ENCODE assay signal across 13 cellular contexts in genomic region chr5:159210846-159211245, GRCh38. TPM values are rescaled to one million over a fixed set of nuclear protein-coding genes. Genes with fewer than 3 reads are reported as not detected.
A peak's percentile ranks its signal among the peaks of the same experiment; 100 is the strongest.
DNase-seq lines count a peak whose midpoint lies in the region; ATAC-seq, FAIRE-seq and TF ChIP-seq lines count a peak whose summit lies in the region.
"Had no signal": no experiment of that assay in that cellular context is flagged by ENCODE, and none has a peak within 500 bp of the region (broad histone marks: within the 10 kb centered on the region; RNA-seq: fewer than 3 reads in every experiment).

No MANE protein-coding gene starts in this region.

- no peak overlapping the region for H3K27ac ChIP-seq in endothelial cell of umbilical vein (ENCODE audit: insufficient read depth, low read depth, low read length)
- H3K27ac ChIP-seq: psoas muscle, thoracic aorta had no signal

- peak overlapping the region; percentile 93 for H3K27ac Mint-ChIP-seq in activated CD4-positive, alpha-beta T cell treated with anti-CD3 and anti-CD28 coated beads, Interleukin-2, amount 10 ng/mL, durations not matched to agents 24 days and 14 days
- H3K27ac Mint-ChIP-seq in stimulated activated memory B cell treated with anti-CD40 and anti-IgM and Interleukin-4, amounts not matched to agents 10 μg/mL and 1 μg/mL and 100 μg/mL, for 72 hours = peak overlapping the region; percentile 99

- H3K4me3 Mint-ChIP-seq in activated CD4-positive, alpha-beta T cell treated with anti-CD3 and anti-CD28 coated beads, Interleukin-2, amount 10 ng/mL, durations not matched to agents 24 days and 14 days = peak overlapping the region; percentile 87
- peak overlapping the region; percentile 64 for H3K4me3 Mint-ChIP-seq in stimulated activated memory B cell treated with anti-CD40 and anti-IgM and Interleukin-4, amounts not matched to agents 10 μg/mL and 1 μg/mL and 100 μg/mL, for 72 hours

- peaks cover 0 to 5% of the 10 kb centered on the region in 2 experiments for H3K27me3 ChIP-seq in endothelial cell of umbilical vein (ENCODE audit: control insufficient read depth in 2 of 2, insufficient read depth in 2 of 2, low read length in 2 of 2)

- no peaks in the 10 kb centered on the region for H3K9me1 ChIP-seq in endothelial cell of umbilical vein (replicated peaks; ENCODE audit: control insufficient read depth, extremely low read depth, insufficient read depth, low read length)

- peaks cover 31% of the 10 kb centered on the region for H3K79me2 ChIP-seq in endothelial cell of umbilical vein (ENCODE audit: control insufficient read depth, insufficient read depth, low read length)

- H3K9ac ChIP-seq in endothelial cell of umbilical vein (replicated peaks; ENCODE audit: extremely low read depth, insufficient read depth, low read length) = no peak overlapping the region

- DNase-seq in activated CD4-positive, alpha-beta T cell treated with anti-CD3 and anti-CD28 coated beads, Interleukin-2, amount 10 ng/mL, durations not matched to agents 24 days and 14 days = no peak
- DNase-seq in activated CD4-positive, alpha-beta T cell treated with anti-CD3 and anti-CD28 coated beads, Interleukin-2, amount 50 U/mL, for 4 hours = no peak
- DNase-seq in OCI-M1 (lab: John Stamatoyannopoulos, UW) (peak; percentile 67), endothelial cell of umbilical vein (ENCODE audit: low read depth, low spot score) (no peak), SHP77 treated with DMSO at 0.1 percent for 48 hours (lab: John Stamatoyannopoulos, UW) (no peak), foreskin melanocyte (no peak)
- DNase-seq: activated CD4-positive, alpha-beta T cell treated with anti-CD3 and anti-CD28 coated beads, Interleukin-2, amount 50 U/mL, for 1 hour; kidney; NCI-H1092 treated with DMSO at 0.1 percent for 48 hours; psoas muscle had no signal

- H4K20me1 ChIP-seq in endothelial cell of umbilical vein (replicated peaks; ENCODE audit: control insufficient read depth, extremely low read depth, insufficient read depth, low read length) = no peaks in the 10 kb centered on the region

- dilution Hi-C loops in endothelial cell of umbilical vein (cut with MboI; ENCODE audit: extremely low pct_ligation_motif_present, low sequenced_read_pairs) = no loop called here

- H3K9me3 Mint-ChIP-seq in activated CD4-positive, alpha-beta T cell treated with anti-CD3 and anti-CD28 coated beads, Interleukin-2, amount 10 ng/mL, durations not matched to agents 24 days and 14 days = no peaks in the 10 kb centered on the region
- H3K9me3 Mint-ChIP-seq in stimulated activated memory B cell treated with anti-CD40 and anti-IgM and Interleukin-4, amounts not matched to agents 10 μg/mL and 1 μg/mL and 100 μg/mL, for 72 hours = no peaks in the 10 kb centered on the region

- no peak overlapping the region for H2AFZ ChIP-seq in endothelial cell of umbilical vein (ENCODE audit: low read depth, low read length)

- CTCF ChIA-PET in endothelial cell of umbilical vein (lab: Charles Lee) = interaction anchor here (1.2 to 1.5 kb wide), 2 partner anchors 32 to 121 kb away, joined by 3 to 4 read pairs; no protein-coding TSS in a partner anchor

- ATAC-seq in stimulated activated memory B cell treated with anti-CD40 and anti-IgM and Interleukin-4, amounts not matched to agents 10 μg/mL and 1 μg/mL and 100 μg/mL, for 72 hours = no peak
- ATAC-seq in GM18870 (IDR thresholded peaks at IDR 0.05; ENCODE audit: unreplicated experiment) = no peak
- ATAC-seq: psoas muscle had no signal

- peaks cover 23% of the 10 kb centered on the region for H3K36me3 Mint-ChIP-seq in activated CD4-positive, alpha-beta T cell treated with anti-CD3 and anti-CD28 coated beads, Interleukin-2, amount 10 ng/mL, durations not matched to agents 24 days and 14 days (ENCODE audit: low read depth)
- peaks cover 9% of the 10 kb centered on the region for H3K36me3 Mint-ChIP-seq in stimulated activated memory B cell treated with anti-CD40 and anti-IgM and Interleukin-4, amounts not matched to agents 10 μg/mL and 1 μg/mL and 100 μg/mL, for 72 hours

- no peaks in the 10 kb centered on the region for H3K9me3 ChIP-seq in endothelial cell of umbilical vein (replicated peaks; ENCODE audit: control insufficient read depth, insufficient read depth, low read length)
- H3K9me3 ChIP-seq: psoas muscle, thoracic aorta had no signal

- peaks cover 45% of the 10 kb centered on the region for H3K4me1 Mint-ChIP-seq in activated CD4-positive, alpha-beta T cell treated with anti-CD3 and anti-CD28 coated beads, Interleukin-2, amount 10 ng/mL, durations not matched to agents 24 days and 14 days
- H3K4me1 Mint-ChIP-seq in stimulated activated memory B cell treated with anti-CD40 and anti-IgM and Interleukin-4, amounts not matched to agents 10 μg/mL and 1 μg/mL and 100 μg/mL, for 72 hours = peaks cover 40% of the 10 kb centered on the region

- FAIRE-seq in endothelial cell of umbilical vein (lab: Jason Lieb, UNC) = no peak
- FAIRE-seq: kidney had no signal

- no peak for TF ChIP-seq CTCF in endothelial cell of umbilical vein (IDR thresholded peaks at IDR 0.05; ENCODE audit: extremely low read depth in 1 of 2, insufficient read depth in 1 of 2, low read depth in 1 of 2, low read length in 2 of 2)

- no peak overlapping the region for H3K4me2 ChIP-seq in endothelial cell of umbilical vein (ENCODE audit: insufficient read depth, low read length)

- no peak for TF ChIP-seq POLR2A in endothelial cell of umbilical vein (IDR thresholded peaks at IDR 0.05; ENCODE audit: low read depth, low read length)

- POLR2A ChIA-PET in endothelial cell of umbilical vein (lab: Charles Lee) = no interaction called here

- peaks cover 19% of the 10 kb centered on the region for H3K4me1 ChIP-seq in endothelial cell of umbilical vein (ENCODE audit: control insufficient read depth, extremely low read depth, insufficient read depth, low read length)

- H3K36me3 ChIP-seq in endothelial cell of umbilical vein (ENCODE audit: control insufficient read depth in 2 of 2, extremely low read depth in 1 of 2, insufficient read depth in 2 of 2, low read length in 2 of 2) = no peaks in the 10 kb centered on the region
- H3K36me3 ChIP-seq: thoracic aorta had no signal

- BruUV-seq in endothelial cell of umbilical vein (replicated peaks; lab: Mats Ljungman, UMichigan) = no TSS peak

- H3K4me3 ChIP-seq in endothelial cell of umbilical vein (replicated peaks in 1 of 3; ENCODE audit: insufficient read depth in 1 of 3, low read depth in 1 of 3, low read length in 3 of 3) = no peak overlapping the region

- no peaks in the 10 kb centered on the region for H3K27me3 Mint-ChIP-seq in activated CD4-positive, alpha-beta T cell treated with anti-CD3 and anti-CD28 coated beads, Interleukin-2, amount 10 ng/mL, durations not matched to agents 24 days and 14 days
- no peaks in the 10 kb centered on the region for H3K27me3 Mint-ChIP-seq in stimulated activated memory B cell treated with anti-CD40 and anti-IgM and Interleukin-4, amounts not matched to agents 10 μg/mL and 1 μg/mL and 100 μg/mL, for 72 hours

- intact Hi-C loops in activated CD4-positive, alpha-beta T cell treated with anti-CD3 and anti-CD28 coated beads, Interleukin-2, amount 10 ng/mL, durations not matched to agents 24 days and 14 days (cut with micrococcal nuclease) = no loop called here
- intact Hi-C loops in endothelial cell of umbilical vein (cut with micrococcal nuclease) = no loop called here

TF ChIP-seq in endothelial cell of umbilical vein, 7 proteins besides CTCF, POLR2A, EP300 and RAD21:
- TF ChIP-seq EZH2 (IDR thresholded peaks at IDR 0.05; ENCODE audit: borderline replicate concordance, low read depth, low read length, severe bottlenecking) = no peak
- peak; percentile 37 for TF ChIP-seq GATA2 (IDR thresholded peaks at IDR 0.05; ENCODE audit: insufficient read depth, insufficient read length, low read depth, low read length)

RNA-seq across cellular contexts. Expression of gene RNF145, which starts 1.5 kb away (rescaled TPM):
- total RNA-seq in activated CD4-positive, alpha-beta T cell treated with anti-CD3 and anti-CD28 coated beads, Interleukin-2, amount 10 ng/mL, durations not matched to agents 24 days and 14 days = 141 and 149 TPM in 2 replicates
- total RNA-seq in endothelial cell of umbilical vein = 59.7 and 62.3 TPM in 2 replicates
- 33.6 and 39.4 TPM in 2 replicates for polyA plus RNA-seq in endothelial cell of umbilical vein
- polyA plus RNA-seq in endothelial cell of umbilical vein (2011; cell fraction: cytosol; rRNA removed) = 35.0 and 41.6 TPM in 2 replicates
- 47.0 and 50.4 TPM in 2 replicates for polyA plus RNA-seq in endothelial cell of umbilical vein (2011; cell fraction: nucleus; rRNA removed)
- polyA plus RNA-seq in endothelial cell of umbilical vein (2012) = 29.8 and 39.8 TPM in 2 replicates
- 73.4 and 80.2 TPM in 2 replicates for polyA minus RNA-seq in endothelial cell of umbilical vein
- 20.3 TPM for polyA minus RNA-seq in endothelial cell of umbilical vein (2011; cell fraction: cytosol; rRNA and poly(A)+ RNA removed)
- 30.4 and 44.2 TPM in 2 replicates for polyA minus RNA-seq in endothelial cell of umbilical vein (2011; cell fraction: nucleus; rRNA and poly(A)+ RNA removed)

RNA-seq across cellular contexts. Expression of gene UBLCP1, which starts 52.2 kb away (rescaled TPM):
- 30.2 and 31.2 TPM in 2 replicates for total RNA-seq in activated CD4-positive, alpha-beta T cell treated with anti-CD3 and anti-CD28 coated beads, Interleukin-2, amount 10 ng/mL, durations not matched to agents 24 days and 14 days
- 18.2 and 20.3 TPM in 2 replicates for total RNA-seq in endothelial cell of umbilical vein
- polyA plus RNA-seq in endothelial cell of umbilical vein = 3.7 and 5.9 TPM in 2 replicates
- 11.3 and 11.8 TPM in 2 replicates for polyA plus RNA-seq in endothelial cell of umbilical vein (2011; cell fraction: cytosol; rRNA removed)
- polyA plus RNA-seq in endothelial cell of umbilical vein (2011; cell fraction: nucleus; rRNA removed) = 3.6 and 4.5 TPM in 2 replicates
- polyA plus RNA-seq in endothelial cell of umbilical vein (2012) = 14.9 and 22.2 TPM in 2 replicates
- 2.8 and 3.8 TPM in 2 replicates for polyA minus RNA-seq in endothelial cell of umbilical vein
- 3.8 TPM for polyA minus RNA-seq in endothelial cell of umbilical vein (2011; cell fraction: cytosol; rRNA and poly(A)+ RNA removed)
- 2.8 and 3.4 TPM in 2 replicates for polyA minus RNA-seq in endothelial cell of umbilical vein (2011; cell fraction: nucleus; rRNA and poly(A)+ RNA removed)
